21 cellular contexts compared by ENCODE assay signal in the genomic region with DNA sequence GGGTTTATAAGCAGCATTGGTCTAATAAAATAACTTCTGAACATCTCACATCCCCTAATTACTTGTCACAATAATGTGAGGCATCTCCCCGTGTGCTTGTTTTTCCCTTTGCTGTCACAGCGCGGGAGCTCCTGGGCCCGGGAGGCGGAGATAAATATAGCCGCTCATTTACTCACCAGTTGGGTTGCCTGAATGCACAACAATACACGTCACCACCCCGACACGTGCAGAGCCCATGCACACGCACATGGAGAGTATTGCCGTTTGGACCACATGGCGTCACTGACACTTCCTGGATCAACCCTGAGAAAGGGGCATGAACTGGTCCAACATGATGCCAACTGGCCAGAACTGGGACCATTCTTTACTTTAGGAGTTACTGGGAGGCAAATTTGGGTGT.
"Had no signal": no experiment of that assay in that cellular context is flagged by ENCODE, and none has a peak within 500 bp of the region (broad histone marks: within the 10 kb centered on the region; RNA-seq: fewer than 3 reads in every experiment).

No MANE protein-coding gene starts in this region.

- H3K27ac Mint-ChIP-seq: activated CD4-positive, alpha-beta memory T cell treated with anti-CD3 and anti-CD28 coated beads, Interleukin-2, amount 10 ng/mL, durations not matched to agents 7 days and 5 days; activated CD4-positive, alpha-beta T cell treated with anti-CD3 and anti-CD28 coated beads, Interleukin-2, amount 10 ng/mL, durations not matched to agents 7 days and 5 days; activated naive CD4-positive, alpha-beta T cell treated with anti-CD3 and anti-CD28 coated beads, Interleukin-2, amount 50 U/mL, for 24 hours; activated naive CD8-positive, alpha-beta T cell treated with anti-CD3 and anti-CD28 coated beads, Interleukin-2, amount 50 U/mL, for 24 hours; activated T-helper 2 cell treated with anti-CD3 and anti-CD28 coated beads, Interferon-gamma antibody, Interleukin-2, Interleukin-4, amounts not matched to agents 10 μg/mL and 5 μg/mL and 100 μg/mL, durations not matched to agents 14 hours and 24 hours and 36 hours; dendritic cell treated with granulocyte-macrophage colony-stimulating factor and Interleukin-4, amounts not matched to agents 40 ng/mL and 50 ng/mL, for 4 days; naive thymus-derived CD8-positive, alpha-beta T cell; WTC11 had no signal

- DNase-seq: activated CD4-positive, alpha-beta memory T cell treated with anti-CD3 and anti-CD28 coated beads, Interleukin-2, amount 10 ng/mL, durations not matched to agents 7 days and 5 days; activated CD4-positive, alpha-beta T cell treated with anti-CD3 and anti-CD28 coated beads for 1 hour; activated CD4-positive, alpha-beta T cell treated with anti-CD3 and anti-CD28 coated beads, Interleukin-2, amount 10 ng/mL, durations not matched to agents 7 days and 5 days; activated naive CD8-positive, alpha-beta T cell treated with anti-CD3 and anti-CD28 coated beads, Interleukin-2, amount 50 U/mL, for 24 hours; activated T-cell treated with anti-CD3 and anti-CD28 coated beads, Interleukin-2, amount 50 U/mL, for 48 hours; foreskin melanocyte; heart right ventricle; lower lobe of right lung; mesenchymal stem cell; naive thymus-derived CD8-positive, alpha-beta T cell; stimulated activated CD4-positive, alpha-beta T cell treated with anti-CD3 and anti-CD28 coated beads, Interleukin-15, amount 100 ng/mL, for 24 hours; stimulated activated CD4-positive, alpha-beta T cell treated with anti-CD3 and anti-CD28 coated beads, Interleukin-2, amount 100 ng/mL, for 24 hours; stimulated activated naive CD4-positive, alpha-beta T cell treated with Interleukin-2 at 50 U/mL for 16 hours; testis; transverse colon had no signal

- H3K9me3 Mint-ChIP-seq: activated CD4-positive, alpha-beta memory T cell treated with anti-CD3 and anti-CD28 coated beads, Interleukin-2, amount 10 ng/mL, durations not matched to agents 7 days and 5 days; activated CD4-positive, alpha-beta T cell treated with anti-CD3 and anti-CD28 coated beads, Interleukin-2, amount 10 ng/mL, durations not matched to agents 7 days and 5 days; activated naive CD4-positive, alpha-beta T cell treated with anti-CD3 and anti-CD28 coated beads, Interleukin-2, amount 50 U/mL, for 24 hours; activated naive CD8-positive, alpha-beta T cell treated with anti-CD3 and anti-CD28 coated beads, Interleukin-2, amount 50 U/mL, for 24 hours; activated T-helper 2 cell treated with anti-CD3 and anti-CD28 coated beads, Interferon-gamma antibody, Interleukin-2, Interleukin-4, amounts not matched to agents 10 μg/mL and 5 μg/mL and 100 μg/mL, durations not matched to agents 14 hours and 24 hours and 36 hours; central memory CD8-positive, alpha-beta T cell; dendritic cell treated with granulocyte-macrophage colony-stimulating factor and Interleukin-4, amounts not matched to agents 40 ng/mL and 50 ng/mL, for 4 days; naive thymus-derived CD8-positive, alpha-beta T cell; neural crest cell had no signal

- H3K36me3 Mint-ChIP-seq: activated naive CD4-positive, alpha-beta T cell treated with anti-CD3 and anti-CD28 coated beads, Interleukin-2, amount 50 U/mL, for 24 hours; naive thymus-derived CD8-positive, alpha-beta T cell; WTC11 had no signal

- ATAC-seq: activated naive CD8-positive, alpha-beta T cell treated with anti-CD3 and anti-CD28 coated beads, Interleukin-2, amount 50 U/mL, for 24 hours; lower lobe of right lung; naive thymus-derived CD8-positive, alpha-beta T cell; WTC11 had no signal

- H3K4me1 Mint-ChIP-seq: activated CD4-positive, alpha-beta memory T cell treated with anti-CD3 and anti-CD28 coated beads, Interleukin-2, amount 10 ng/mL, durations not matched to agents 7 days and 5 days; activated CD4-positive, alpha-beta T cell treated with anti-CD3 and anti-CD28 coated beads, Interleukin-2, amount 10 ng/mL, durations not matched to agents 7 days and 5 days; activated naive CD4-positive, alpha-beta T cell treated with anti-CD3 and anti-CD28 coated beads, Interleukin-2, amount 50 U/mL, for 24 hours; activated naive CD8-positive, alpha-beta T cell treated with anti-CD3 and anti-CD28 coated beads, Interleukin-2, amount 50 U/mL, for 24 hours; central memory CD8-positive, alpha-beta T cell; naive thymus-derived CD8-positive, alpha-beta T cell; neural crest cell had no signal

- H3K27me3 Mint-ChIP-seq: activated naive CD4-positive, alpha-beta T cell treated with anti-CD3 and anti-CD28 coated beads, Interleukin-2, amount 50 U/mL, for 24 hours; activated naive CD8-positive, alpha-beta T cell treated with anti-CD3 and anti-CD28 coated beads, Interleukin-2, amount 50 U/mL, for 24 hours had no signal

- H3K4me3 Mint-ChIP-seq: activated CD4-positive, alpha-beta memory T cell treated with anti-CD3 and anti-CD28 coated beads, Interleukin-2, amount 10 ng/mL, durations not matched to agents 7 days and 5 days; activated CD4-positive, alpha-beta T cell treated with anti-CD3 and anti-CD28 coated beads, Interleukin-2, amount 10 ng/mL, durations not matched to agents 7 days and 5 days; activated naive CD4-positive, alpha-beta T cell treated with anti-CD3 and anti-CD28 coated beads, Interleukin-2, amount 50 U/mL, for 24 hours; activated naive CD8-positive, alpha-beta T cell treated with anti-CD3 and anti-CD28 coated beads, Interleukin-2, amount 50 U/mL, for 24 hours; central memory CD8-positive, alpha-beta T cell; dendritic cell treated with granulocyte-macrophage colony-stimulating factor and Interleukin-4, amounts not matched to agents 40 ng/mL and 50 ng/mL, for 4 days; naive thymus-derived CD8-positive, alpha-beta T cell; neural crest cell; WTC11 had no signal
